Comparison of ENCODE assay signal across 10 cellular contexts in genomic region chr12:50985322-50985721, GRCh38. TPM values are rescaled to one million over a fixed set of nuclear protein-coding genes. Genes with fewer than 3 reads are reported as not detected.
A peak's percentile ranks its signal among the peaks of the same experiment; 100 is the strongest.
DNase-seq lines count a peak whose midpoint lies in the region; ATAC-seq and TF ChIP-seq lines count a peak whose summit lies in the region.
"Had no signal": no experiment of that assay in that cellular context is flagged by ENCODE, and none has a peak within 500 bp of the region (broad histone marks: within the 10 kb centered on the region; RNA-seq: fewer than 3 reads in every experiment).

No MANE protein-coding gene starts in this region.

- TF ChIP-seq CTCF in AG10803 (conservative IDR thresholded peaks at IDR 0.05; ENCODE audit: low read length): no peak
- no peak for TF ChIP-seq CTCF in fibroblast of the aortic adventitia (IDR thresholded peaks at IDR 0.05; ENCODE audit: insufficient read depth, low read length)
- TF ChIP-seq CTCF in parathyroid adenoma (IDR thresholded peaks at IDR 0.05): no peak

- no peak overlapping the region for H3K9ac ChIP-seq in parathyroid adenoma

- H3K27ac ChIP-seq in parathyroid adenoma: peak overlapping the region; percentile 13

- DNase-seq in AG10803 (ENCODE audit: low read depth): peak; percentile 78
- DNase-seq in fibroblast of the aortic adventitia (ENCODE audit: low read depth): peak; percentile 81
- no peak for DNase-seq in Kasumi-1 (lab: John Stamatoyannopoulos, UW)
- DNase-seq in NOMO-1 treated with DMSO at 0.1 percent for 48 hours (lab: John Stamatoyannopoulos, UW; ENCODE audit: unreplicated experiment): no peak
- no peak for DNase-seq in NCI-H187 (lab: John Stamatoyannopoulos, UW)
- DNase-seq: activated CD4-positive, alpha-beta T cell treated with anti-CD3 and anti-CD28 coated beads for 48 hours; NCI-H1417 had no signal

- H3K4me3 ChIP-seq in AG10803 (ENCODE audit: low read length) (no peak overlapping the region), fibroblast of the aortic adventitia (ENCODE audit: low read depth, low read length) (no peak overlapping the region), parathyroid adenoma (ENCODE audit: low read depth, low read length) (no peak overlapping the region)

- no peaks in the 10 kb centered on the region for H3K9me3 ChIP-seq in parathyroid adenoma (ENCODE audit: control insufficient read depth, low read length)

- ATAC-seq in SK-N-SH treated with all-trans-retinoic acid at 6 μM for 48 hours (peak; percentile 54), GM19463 (IDR thresholded peaks at IDR 0.05; ENCODE audit: unreplicated experiment) (no peak)

- H3K27me3 ChIP-seq in parathyroid adenoma (ENCODE audit: control insufficient read depth, insufficient read depth, low read length): no peaks in the 10 kb centered on the region

- H3K36me3 ChIP-seq in parathyroid adenoma (ENCODE audit: control insufficient read depth, insufficient read depth, low read length): no peaks in the 10 kb centered on the region

- H3K79me2 ChIP-seq in parathyroid adenoma: no peaks in the 10 kb centered on the region

- H2AFZ ChIP-seq in parathyroid adenoma: no peak overlapping the region

- no peak overlapping the region for H3K4me2 ChIP-seq in parathyroid adenoma (ENCODE audit: low read length)

- H3K4me1 ChIP-seq in parathyroid adenoma: no peaks in the 10 kb centered on the region

TF ChIP-seq in SK-N-SH treated with all-trans-retinoic acid at 6 μM for 48 hours, 23 proteins besides CTCF, POLR2A, EP300 and RAD21:
- TF ChIP-seq ZC3H10 (CRISPR knock-in tag; IDR thresholded peaks at IDR 0.05) (no peak), ZNF565 (CRISPR knock-in tag; conservative IDR thresholded peaks at IDR 0.05; ENCODE audit: low read depth) (no peak), ZNF8 (CRISPR knock-in tag; IDR thresholded peaks at IDR 0.05) (no peak), ESRRG (CRISPR knock-in tag; IDR thresholded peaks at IDR 0.05) (no peak), TCF4 (CRISPR knock-in tag; IDR thresholded peaks at IDR 0.05; ENCODE audit: borderline replicate concordance) (no peak), ISL1 (CRISPR knock-in tag; IDR thresholded peaks at IDR 0.05) (no peak), CSDC2 (CRISPR knock-in tag; IDR thresholded peaks at IDR 0.05) (no peak), POU6F1 (CRISPR knock-in tag; IDR thresholded peaks at IDR 0.05; ENCODE audit: borderline replicate concordance, low read depth) (no peak), ARNTL (CRISPR knock-in tag; IDR thresholded peaks at IDR 0.05; ENCODE audit: borderline replicate concordance, low read depth) (no peak), CSRNP3 (CRISPR knock-in tag; IDR thresholded peaks at IDR 0.05) (no peak), OSR1 (CRISPR knock-in tag; IDR thresholded peaks at IDR 0.05) (no peak), ZFP3 (CRISPR knock-in tag; IDR thresholded peaks at IDR 0.05) (no peak), TSHZ2 (CRISPR knock-in tag; IDR thresholded peaks at IDR 0.05) (no peak)
TF ChIP-seq in SK-N-SH treated with all-trans-retinoic acid at 6 μM for 48 hours: peak in this region for 0.

RNA-seq across cellular contexts. Expression of gene HIGD1C, which starts 33.0 kb away (rescaled TPM):
- total RNA-seq in fibroblast of the aortic adventitia (ENCODE audit: low replicate concordance): not detected in 2 replicates

RNA-seq across cellular contexts. Expression of gene SLC11A2, which starts 40.9 kb away (rescaled TPM):
- 50.7 and 53.7 TPM in 2 replicates for total RNA-seq in fibroblast of the aortic adventitia (ENCODE audit: low replicate concordance)

Comparison
In these comparisons a context has a peak if more than half of its experiments do, and no peak if none do; other contexts are left out.
1. DNase-seq: peak in AG10803 (single experiment) and fibroblast of the aortic adventitia (single experiment); none in Kasumi-1 (0 of 2), NOMO-1 treated with DMSO at 0.1 percent for 48 hours (single experiment) and NCI-H187 (0 of 2).